ENCODE assay signal across 8 cellular contexts in the genomic region with DNA sequence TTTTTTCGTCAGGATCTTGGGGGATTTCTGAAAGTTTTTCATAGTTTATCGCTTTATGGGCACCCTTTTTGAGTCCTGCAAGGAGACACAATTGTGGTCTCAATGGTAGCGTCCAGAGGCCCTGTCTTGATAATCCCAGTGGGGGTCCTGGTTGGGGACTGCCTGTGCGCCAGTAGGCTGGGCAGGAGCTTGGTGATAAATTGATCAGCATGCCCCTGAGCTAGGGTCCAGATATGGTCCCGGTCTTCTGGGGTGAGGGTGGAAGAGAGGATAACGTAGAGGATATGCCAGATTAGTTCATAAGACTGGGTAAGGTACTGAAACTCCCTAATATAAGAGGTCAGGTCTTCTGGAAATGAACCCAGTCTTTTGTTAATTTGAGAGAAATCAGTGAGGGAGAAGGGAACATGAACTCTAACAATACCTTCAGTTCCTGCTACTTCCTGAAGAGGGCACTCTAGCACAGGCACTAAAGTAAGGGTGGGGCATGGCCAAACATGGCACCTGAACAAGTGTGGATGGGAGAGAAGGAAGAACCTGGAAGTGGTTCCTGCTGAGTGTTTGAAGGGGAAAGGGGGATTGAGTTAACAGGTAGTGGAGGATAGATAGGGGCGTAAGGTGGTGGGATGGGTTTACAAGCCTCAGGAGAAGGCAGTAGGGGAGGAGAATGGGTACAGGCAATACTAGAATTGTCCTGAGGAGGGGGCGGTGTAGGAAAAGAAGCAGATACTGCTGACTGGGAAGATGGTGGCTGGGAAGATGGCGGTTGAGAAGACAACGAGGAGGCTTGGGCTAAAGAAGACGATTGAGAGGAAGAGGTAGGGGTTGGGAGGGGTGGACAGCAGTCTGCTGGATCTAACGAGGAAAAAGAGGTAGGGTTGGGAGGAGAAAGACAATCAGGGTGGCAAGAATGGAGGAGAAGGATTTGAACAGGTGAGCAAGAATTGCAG. TPM values are rescaled to one million over a fixed set of nuclear protein-coding genes. Genes with fewer than 3 reads are reported as not detected.
DNase-seq lines count a peak whose midpoint lies in the region; FAIRE-seq and TF ChIP-seq lines count a peak whose summit lies in the region.

No MANE protein-coding gene starts in this region.

- no peaks in the 10 kb centered on the region for H3K9me3 Mint-ChIP-seq in T-helper 1 cell treated with Interleukin-12 subunit alpha and Interleukin-12 subunit beta and Interleukin-4 antibody, amounts not matched to agents 30 μg/mL and 1 μg/mL, for 36 hours
- no peaks in the 10 kb centered on the region for H3K9me3 Mint-ChIP-seq in nephron progenitor cell

- DNase-seq in AG20443 (ENCODE audit: low spot score) (peak; percentile 56), GM12891 (ENCODE audit: insufficient read length, low spot score) (peak; percentile 34), NCI-H1930 (lab: John Stamatoyannopoulos, UW) (peak; percentile 46 to 55), nephron progenitor cell (no peak), HPDE6-E6E7 (ENCODE audit: extremely low spot score) (no peak), posterior vena cava (ENCODE audit: low spot score) (no peak)
- DNase-seq in central memory CD4-positive, alpha-beta T cell: peak; percentile 61

- intact Hi-C loops in posterior vena cava (cut with DNase I): no loop called here

- peaks cover 42% of the 10 kb centered on the region for H3K36me3 Mint-ChIP-seq in T-helper 1 cell treated with Interleukin-12 subunit alpha and Interleukin-12 subunit beta and Interleukin-4 antibody, amounts not matched to agents 30 μg/mL and 1 μg/mL, for 36 hours (ENCODE audit: low read depth)
- peaks cover 83% of the 10 kb centered on the region for H3K36me3 Mint-ChIP-seq in nephron progenitor cell (ENCODE audit: low read depth)

- peaks cover 28% of the 10 kb centered on the region for H3K4me1 Mint-ChIP-seq in T-helper 1 cell treated with Interleukin-12 subunit alpha and Interleukin-12 subunit beta and Interleukin-4 antibody, amounts not matched to agents 30 μg/mL and 1 μg/mL, for 36 hours (ENCODE audit: low read depth)
- H3K4me1 Mint-ChIP-seq in nephron progenitor cell: peaks cover 38% of the 10 kb centered on the region

- TF ChIP-seq POLR2A in GM12891 (IDR thresholded peaks at IDR 0.05; ENCODE audit: low read depth, low read length): no peak

- no peak overlapping the region for H3K4me3 Mint-ChIP-seq in T-helper 1 cell treated with Interleukin-12 subunit alpha and Interleukin-12 subunit beta and Interleukin-4 antibody, amounts not matched to agents 30 μg/mL and 1 μg/mL, for 36 hours
- H3K4me3 Mint-ChIP-seq in nephron progenitor cell: no peak overlapping the region

- H3K27me3 Mint-ChIP-seq in T-helper 1 cell treated with Interleukin-12 subunit alpha and Interleukin-12 subunit beta and Interleukin-4 antibody, amounts not matched to agents 30 μg/mL and 1 μg/mL, for 36 hours (ENCODE audit: low read depth): no peaks in the 10 kb centered on the region
- H3K27me3 Mint-ChIP-seq in nephron progenitor cell (ENCODE audit: low read depth, poor library complexity): peaks cover 8% of the 10 kb centered on the region

- peak overlapping the region; percentile 76 for H3K27ac Mint-ChIP-seq in T-helper 1 cell treated with Interleukin-12 subunit alpha and Interleukin-12 subunit beta and Interleukin-4 antibody, amounts not matched to agents 30 μg/mL and 1 μg/mL, for 36 hours
- H3K27ac Mint-ChIP-seq in nephron progenitor cell: no peak overlapping the region

- peak; percentile 46 for TF ChIP-seq CTCF in nephron progenitor cell (IDR thresholded peaks at IDR 0.05)

- peak; percentile 45 for FAIRE-seq in GM12891 (lab: Jason Lieb, UNC)

TF ChIP-seq in GM12891, 5 proteins besides CTCF, POLR2A, EP300 and RAD21:
- TF ChIP-seq TAF1 (IDR thresholded peaks at IDR 0.05; ENCODE audit: low read depth, low read length) (no peak), POLR2AphosphoS5 (IDR thresholded peaks at IDR 0.05; ENCODE audit: low read depth, low read length) (no peak), SPI1 (IDR thresholded peaks at IDR 0.05; ENCODE audit: low read depth, low read length) (no peak), POU2F2 (IDR thresholded peaks at IDR 0.05; ENCODE audit: low read depth, low read length) (no peak), PAX5 (IDR thresholded peaks at IDR 0.05; ENCODE audit: insufficient read depth, low read length, severe bottlenecking) (no peak)

RNA-seq across cellular contexts. Expression of a gene that starts 33.8 kb away (rescaled TPM):
- 2.3 TPM for polyA plus RNA-seq in GM12891 (2012; ENCODE audit: low read depth, missing spikeins)
- total RNA-seq in posterior vena cava: 1 to 10 TPM; 2.3 to 4.7 TPM

RNA-seq across cellular contexts. Expression of a gene that starts 46.8 kb away (rescaled TPM):
- polyA plus RNA-seq in GM12891 (2012; ENCODE audit: low read depth, missing spikeins): 15.1 TPM
- total RNA-seq in posterior vena cava: 10 to 100 TPM; 36.0 to 37.8 TPM

Comparison
In these comparisons a context has a peak if more than half of its experiments do, and no peak if none do; other contexts are left out.
1. DNase-seq: peak in AG20443 (single experiment), GM12891 (single experiment), NCI-H1930 (2 of 2) and central memory CD4-positive, alpha-beta T cell (single experiment); none in nephron progenitor cell (single experiment), HPDE6-E6E7 (single experiment) and posterior vena cava (single experiment).